In the genomic region with DNA sequence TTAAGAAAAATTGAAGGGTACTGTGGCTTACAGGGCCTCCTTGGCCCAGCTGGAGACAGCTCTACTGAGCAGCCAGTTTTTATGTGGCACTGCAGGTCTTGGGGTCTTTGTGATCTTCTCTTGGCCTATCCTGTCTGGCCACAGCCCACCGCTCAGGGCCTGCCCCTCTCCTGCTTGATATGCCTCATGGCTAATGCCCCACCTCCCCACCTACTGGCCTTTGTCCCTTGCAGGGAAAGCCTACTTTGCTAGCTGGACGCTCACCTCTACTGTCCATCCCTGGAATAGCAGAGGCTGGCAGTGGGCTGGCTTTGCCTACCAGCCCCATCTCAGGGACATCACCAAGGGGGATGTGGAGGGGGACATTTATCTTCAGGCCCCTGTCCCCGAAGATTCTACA, we compare ENCODE assay signal across 17 cellular contexts.
DNase-seq lines count a peak whose midpoint lies in the region; ATAC-seq, FAIRE-seq and TF ChIP-seq lines count a peak whose summit lies in the region.
"Had no signal": no experiment of that assay in that cellular context is flagged by ENCODE, and none has a peak within 500 bp of the region (broad histone marks: within the 10 kb centered on the region; RNA-seq: fewer than 3 reads in every experiment).

No MANE protein-coding gene starts in this region.

- no peaks in the 10 kb centered on the region for H3K4me1 ChIP-seq in small intestine (ENCODE audit: control insufficient read depth in 2 of 2, insufficient read depth in 1 of 2, low read depth in 1 of 2, low read length in 1 of 2)
- no peaks in the 10 kb centered on the region for H3K4me1 ChIP-seq in aorta (ENCODE audit: control insufficient read depth in 1 of 2, insufficient read depth in 2 of 2, low read length in 2 of 2)
- H3K4me1 ChIP-seq: upper lobe of right lung had no signal

- ATAC-seq in aorta (ENCODE audit: low FRiP score): no peak
- no peak for ATAC-seq in stimulated activated naive CD8-positive, alpha-beta T cell treated with anti-CD3 and anti-CD28 coated beads, Interleukin-15, Interleukin-2, amounts not matched to agents 100 U/mL and 50 U/mL, for 24 hours
- ATAC-seq: upper lobe of right lung had no signal

- DNase-seq in activated CD8-positive, alpha-beta memory T cell treated with anti-CD3 and anti-CD28 coated beads for 24 hours: peak; percentile 26
- no peak for DNase-seq in activated CD8-positive, alpha-beta memory T cell treated with anti-CD3 and anti-CD28 coated beads, Interleukin-2, amount 50 U/mL, for 4 hours
- DNase-seq in brain microvascular endothelial cell (no peak), iPS-NIHi7 (ENCODE audit: extremely low spot score) (peak; percentile 47), small intestine (peak; percentile 20), Ammon's horn (ENCODE audit: low spot score) (no peak), aorta (no peak)
- DNase-seq in stimulated activated naive CD8-positive, alpha-beta T cell treated with anti-CD3 and anti-CD28 coated beads, Interleukin-15, Interleukin-2, amounts not matched to agents 100 U/mL and 50 U/mL, for 24 hours: no peak
- DNase-seq: activated CD4-positive, alpha-beta memory T cell treated with anti-CD3 and anti-CD28 coated beads for 36 hours; activated gamma-delta T cell; caudate nucleus; immature natural killer cell; NCI-H446 treated with DMSO at 0.1 percent for 48 hours; upper lobe of right lung had no signal

- H3K27me3 ChIP-seq in brain microvascular endothelial cell (replicated peaks): no peaks in the 10 kb centered on the region
- H3K27me3 ChIP-seq in small intestine (ENCODE audit: control insufficient read depth in 2 of 2, insufficient read depth in 2 of 2, low read length in 2 of 2): no peaks in the 10 kb centered on the region
- no peaks in the 10 kb centered on the region for H3K27me3 ChIP-seq in aorta (ENCODE audit: control insufficient read depth in 1 of 2, insufficient read depth in 2 of 2, low read length in 1 of 2)
- H3K27me3 ChIP-seq: upper lobe of right lung had no signal

- no peaks in the 10 kb centered on the region for H3K36me3 ChIP-seq in brain microvascular endothelial cell (replicated peaks)
- no peaks in the 10 kb centered on the region for H3K36me3 ChIP-seq in small intestine (ENCODE audit: control insufficient read depth in 2 of 2, insufficient read depth in 2 of 2, low read length in 2 of 2)
- no peaks in the 10 kb centered on the region for H3K36me3 ChIP-seq in aorta (ENCODE audit: control insufficient read depth in 1 of 2, insufficient read depth in 2 of 2, low read length in 1 of 2)
- H3K36me3 ChIP-seq: upper lobe of right lung had no signal

- intact Hi-C loops in aorta (cut with DNase I): no loop called here

- in situ Hi-C loops in brain microvascular endothelial cell (cut with HindIII; ENCODE audit: low pct_ligation_motif_present, low sequenced_read_pairs): no loop called here

- H3K9me3 ChIP-seq in small intestine (ENCODE audit: control insufficient read depth, low read depth) (no peaks in the 10 kb centered on the region), aorta (ENCODE audit: control insufficient read depth, low read length) (no peaks in the 10 kb centered on the region)
- H3K9me3 ChIP-seq: upper lobe of right lung had no signal

- H3K4me3 ChIP-seq in brain microvascular endothelial cell (ENCODE audit: low read depth, low read length): no peak overlapping the region
- no peak overlapping the region for H3K4me3 ChIP-seq in small intestine (ENCODE audit: low read depth in 1 of 2, low read length in 2 of 2)
- H3K4me3 ChIP-seq in aorta (ENCODE audit: low read length in 2 of 2): no peak overlapping the region
- H3K4me3 ChIP-seq: upper lobe of right lung had no signal

- no peak overlapping the region for H3K27ac ChIP-seq in brain microvascular endothelial cell
- H3K27ac ChIP-seq in small intestine (ENCODE audit: low read depth in 1 of 2, low read length in 1 of 2): no peak overlapping the region
- no peak overlapping the region for H3K27ac ChIP-seq in aorta (ENCODE audit: low read depth in 1 of 2, low read length in 2 of 2)
- H3K27ac ChIP-seq: upper lobe of right lung had no signal

- FAIRE-seq in small intestine (lab: Jason Lieb, UNC): no peak
- FAIRE-seq: A204.1, D721Med, RCC 7860 had no signal

- TF ChIP-seq CTCF in brain microvascular endothelial cell (IDR thresholded peaks at IDR 0.05; ENCODE audit: low read depth, low read length, missing control alignments): peak; percentile 38

- WGBS in small intestine, 3 donors: 43 to 83% (median 63%) methylated on average over 3 of the region's 3 CpGs
- 50 to 91% methylated on average over 3 of the region's 3 CpGs for WGBS in aorta, 2 donors

Comparison
In these comparisons a context has a peak if more than half of its experiments do, and no peak if none do; other contexts are left out.
1. DNase-seq: peak in activated CD8-positive, alpha-beta memory T cell treated with anti-CD3 and anti-CD28 coated beads for 24 hours (single experiment), iPS-NIHi7 (single experiment) and small intestine (single experiment); none in activated CD8-positive, alpha-beta memory T cell treated with anti-CD3 and anti-CD28 coated beads, Interleukin-2, amount 50 U/mL, for 4 hours (single experiment), brain microvascular endothelial cell (single experiment), Ammon's horn (single experiment), aorta (0 of 2) and stimulated activated naive CD8-positive, alpha-beta T cell treated with anti-CD3 and anti-CD28 coated beads, Interleukin-15, Interleukin-2, amounts not matched to agents 100 U/mL and 50 U/mL, for 24 hours (single experiment).